In the genomic region with DNA sequence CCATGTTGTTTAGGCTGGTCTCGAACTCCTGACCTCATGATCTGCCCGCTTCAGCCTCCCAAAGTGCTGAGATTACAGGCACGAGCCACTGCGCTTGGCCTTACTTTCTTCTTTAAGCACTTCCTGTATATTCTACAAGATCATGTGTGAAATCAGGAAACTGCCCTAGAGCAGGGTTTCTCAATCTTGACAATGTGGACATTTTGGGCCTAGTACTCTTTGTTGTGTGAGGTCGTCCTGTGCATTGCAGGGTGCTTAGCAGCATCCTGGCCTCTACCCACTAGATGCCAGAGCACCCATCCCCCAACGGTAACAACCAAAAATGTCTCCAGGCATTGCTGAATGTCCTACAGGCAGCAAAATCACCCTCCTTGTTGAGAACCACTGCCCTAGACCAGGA, we compare ENCODE assay signal across 1 cellular context.
TF ChIP-seq lines count a peak whose summit lies in the region.

No MANE protein-coding gene starts in this region.

TF ChIP-seq in GM23338, 12 proteins besides CTCF, POLR2A, EP300 and RAD21 (continued from another document):
- TF ChIP-seq, protein P1, sequence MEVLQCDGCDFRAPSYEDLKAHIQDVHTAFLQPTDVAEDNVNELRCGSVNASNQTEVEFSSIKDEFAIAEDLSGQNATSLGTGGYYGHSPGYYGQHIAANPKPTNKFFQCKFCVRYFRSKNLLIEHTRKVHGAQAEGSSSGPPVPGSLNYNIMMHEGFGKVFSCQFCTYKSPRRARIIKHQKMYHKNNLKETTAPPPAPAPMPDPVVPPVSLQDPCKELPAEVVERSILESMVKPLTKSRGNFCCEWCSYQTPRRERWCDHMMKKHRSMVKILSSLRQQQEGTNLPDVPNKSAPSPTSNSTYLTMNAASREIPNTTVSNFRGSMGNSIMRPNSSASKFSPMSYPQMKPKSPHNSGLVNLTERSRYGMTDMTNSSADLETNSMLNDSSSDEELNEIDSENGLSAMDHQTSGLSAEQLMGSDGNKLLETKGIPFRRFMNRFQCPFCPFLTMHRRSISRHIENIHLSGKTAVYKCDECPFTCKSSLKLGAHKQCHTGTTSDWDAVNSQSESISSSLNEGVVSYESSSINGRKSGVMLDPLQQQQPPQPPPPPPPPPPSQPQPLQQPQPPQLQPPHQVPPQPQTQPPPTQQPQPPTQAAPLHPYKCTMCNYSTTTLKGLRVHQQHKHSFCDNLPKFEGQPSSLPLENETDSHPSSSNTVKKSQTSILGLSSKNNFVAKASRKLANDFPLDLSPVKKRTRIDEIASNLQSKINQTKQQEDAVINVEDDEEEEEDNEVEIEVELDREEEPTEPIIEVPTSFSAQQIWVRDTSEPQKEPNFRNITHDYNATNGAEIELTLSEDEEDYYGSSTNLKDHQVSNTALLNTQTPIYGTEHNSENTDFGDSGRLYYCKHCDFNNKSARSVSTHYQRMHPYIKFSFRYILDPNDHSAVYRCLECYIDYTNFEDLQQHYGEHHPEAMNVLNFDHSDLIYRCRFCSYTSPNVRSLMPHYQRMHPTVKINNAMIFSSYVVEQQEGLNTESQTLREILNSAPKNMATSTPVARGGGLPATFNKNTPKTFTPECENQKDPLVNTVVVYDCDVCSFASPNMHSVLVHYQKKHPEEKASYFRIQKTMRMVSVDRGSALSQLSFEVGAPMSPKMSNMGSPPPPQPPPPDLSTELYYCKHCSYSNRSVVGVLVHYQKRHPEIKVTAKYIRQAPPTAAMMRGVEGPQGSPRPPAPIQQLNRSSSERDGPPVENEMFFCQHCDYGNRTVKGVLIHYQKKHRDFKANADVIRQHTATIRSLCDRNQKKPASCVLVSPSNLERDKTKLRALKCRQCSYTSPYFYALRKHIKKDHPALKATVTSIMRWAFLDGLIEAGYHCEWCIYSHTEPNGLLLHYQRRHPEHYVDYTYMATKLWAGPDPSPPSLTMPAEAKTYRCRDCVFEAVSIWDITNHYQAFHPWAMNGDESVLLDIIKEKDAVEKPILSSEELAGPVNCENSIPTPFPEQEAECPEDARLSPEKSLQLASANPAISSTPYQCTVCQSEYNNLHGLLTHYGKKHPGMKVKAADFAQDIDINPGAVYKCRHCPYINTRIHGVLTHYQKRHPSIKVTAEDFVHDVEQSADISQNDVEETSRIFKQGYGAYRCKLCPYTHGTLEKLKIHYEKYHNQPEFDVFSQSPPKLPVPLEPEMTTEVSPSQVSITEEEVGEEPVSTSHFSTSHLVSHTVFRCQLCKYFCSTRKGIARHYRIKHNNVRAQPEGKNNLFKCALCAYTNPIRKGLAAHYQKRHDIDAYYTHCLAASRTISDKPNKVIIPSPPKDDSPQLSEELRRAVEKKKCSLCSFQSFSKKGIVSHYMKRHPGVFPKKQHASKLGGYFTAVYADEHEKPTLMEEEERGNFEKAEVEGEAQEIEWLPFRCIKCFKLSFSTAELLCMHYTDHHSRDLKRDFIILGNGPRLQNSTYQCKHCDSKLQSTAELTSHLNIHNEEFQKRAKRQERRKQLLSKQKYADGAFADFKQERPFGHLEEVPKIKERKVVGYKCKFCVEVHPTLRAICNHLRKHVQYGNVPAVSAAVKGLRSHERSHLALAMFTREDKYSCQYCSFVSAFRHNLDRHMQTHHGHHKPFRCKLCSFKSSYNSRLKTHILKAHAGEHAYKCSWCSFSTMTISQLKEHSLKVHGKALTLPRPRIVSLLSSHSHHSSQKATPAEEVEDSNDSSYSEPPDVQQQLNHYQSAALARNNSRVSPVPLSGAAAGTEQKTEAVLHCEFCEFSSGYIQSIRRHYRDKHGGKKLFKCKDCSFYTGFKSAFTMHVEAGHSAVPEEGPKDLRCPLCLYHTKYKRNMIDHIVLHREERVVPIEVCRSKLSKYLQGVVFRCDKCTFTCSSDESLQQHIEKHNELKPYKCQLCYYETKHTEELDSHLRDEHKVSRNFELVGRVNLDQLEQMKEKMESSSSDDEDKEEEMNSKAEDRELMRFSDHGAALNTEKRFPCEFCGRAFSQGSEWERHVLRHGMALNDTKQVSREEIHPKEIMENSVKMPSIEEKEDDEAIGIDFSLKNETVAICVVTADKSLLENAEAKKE (CRISPR knock-in tag; IDR thresholded peaks at IDR 0.05) = no peak
- no peak for TF ChIP-seq POLR2AphosphoS5 (IDR thresholded peaks at IDR 0.05; ENCODE audit: low read depth)
- no peak for TF ChIP-seq ZNF331 (CRISPR knock-in tag; IDR thresholded peaks at IDR 0.05; ENCODE audit: low read depth)
- TF ChIP-seq EZH2 (IDR thresholded peaks at IDR 0.05; ENCODE audit: low read depth, unreplicated experiment) = no peak
- TF ChIP-seq STAT1 (IDR thresholded peaks at IDR 0.05; ENCODE audit: unreplicated experiment) = no peak
- TF ChIP-seq CREB1 (CRISPR knock-in tag; IDR thresholded peaks at IDR 0.05; ENCODE audit: low read depth) = no peak
- TF ChIP-seq, protein P2, sequence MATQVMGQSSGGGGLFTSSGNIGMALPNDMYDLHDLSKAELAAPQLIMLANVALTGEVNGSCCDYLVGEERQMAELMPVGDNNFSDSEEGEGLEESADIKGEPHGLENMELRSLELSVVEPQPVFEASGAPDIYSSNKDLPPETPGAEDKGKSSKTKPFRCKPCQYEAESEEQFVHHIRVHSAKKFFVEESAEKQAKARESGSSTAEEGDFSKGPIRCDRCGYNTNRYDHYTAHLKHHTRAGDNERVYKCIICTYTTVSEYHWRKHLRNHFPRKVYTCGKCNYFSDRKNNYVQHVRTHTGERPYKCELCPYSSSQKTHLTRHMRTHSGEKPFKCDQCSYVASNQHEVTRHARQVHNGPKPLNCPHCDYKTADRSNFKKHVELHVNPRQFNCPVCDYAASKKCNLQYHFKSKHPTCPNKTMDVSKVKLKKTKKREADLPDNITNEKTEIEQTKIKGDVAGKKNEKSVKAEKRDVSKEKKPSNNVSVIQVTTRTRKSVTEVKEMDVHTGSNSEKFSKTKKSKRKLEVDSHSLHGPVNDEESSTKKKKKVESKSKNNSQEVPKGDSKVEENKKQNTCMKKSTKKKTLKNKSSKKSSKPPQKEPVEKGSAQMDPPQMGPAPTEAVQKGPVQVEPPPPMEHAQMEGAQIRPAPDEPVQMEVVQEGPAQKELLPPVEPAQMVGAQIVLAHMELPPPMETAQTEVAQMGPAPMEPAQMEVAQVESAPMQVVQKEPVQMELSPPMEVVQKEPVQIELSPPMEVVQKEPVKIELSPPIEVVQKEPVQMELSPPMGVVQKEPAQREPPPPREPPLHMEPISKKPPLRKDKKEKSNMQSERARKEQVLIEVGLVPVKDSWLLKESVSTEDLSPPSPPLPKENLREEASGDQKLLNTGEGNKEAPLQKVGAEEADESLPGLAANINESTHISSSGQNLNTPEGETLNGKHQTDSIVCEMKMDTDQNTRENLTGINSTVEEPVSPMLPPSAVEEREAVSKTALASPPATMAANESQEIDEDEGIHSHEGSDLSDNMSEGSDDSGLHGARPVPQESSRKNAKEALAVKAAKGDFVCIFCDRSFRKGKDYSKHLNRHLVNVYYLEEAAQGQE (IDR thresholded peaks at IDR 0.05; ENCODE audit: unreplicated experiment) = no peak
- TF ChIP-seq, protein P3, sequence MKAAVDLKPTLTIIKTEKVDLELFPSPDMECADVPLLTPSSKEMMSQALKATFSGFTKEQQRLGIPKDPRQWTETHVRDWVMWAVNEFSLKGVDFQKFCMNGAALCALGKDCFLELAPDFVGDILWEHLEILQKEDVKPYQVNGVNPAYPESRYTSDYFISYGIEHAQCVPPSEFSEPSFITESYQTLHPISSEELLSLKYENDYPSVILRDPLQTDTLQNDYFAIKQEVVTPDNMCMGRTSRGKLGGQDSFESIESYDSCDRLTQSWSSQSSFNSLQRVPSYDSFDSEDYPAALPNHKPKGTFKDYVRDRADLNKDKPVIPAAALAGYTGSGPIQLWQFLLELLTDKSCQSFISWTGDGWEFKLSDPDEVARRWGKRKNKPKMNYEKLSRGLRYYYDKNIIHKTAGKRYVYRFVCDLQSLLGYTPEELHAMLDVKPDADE (IDR thresholded peaks at IDR 0.05) = no peak
